Comparison of ENCODE assay signal across 9 cellular contexts in the genomic region with DNA sequence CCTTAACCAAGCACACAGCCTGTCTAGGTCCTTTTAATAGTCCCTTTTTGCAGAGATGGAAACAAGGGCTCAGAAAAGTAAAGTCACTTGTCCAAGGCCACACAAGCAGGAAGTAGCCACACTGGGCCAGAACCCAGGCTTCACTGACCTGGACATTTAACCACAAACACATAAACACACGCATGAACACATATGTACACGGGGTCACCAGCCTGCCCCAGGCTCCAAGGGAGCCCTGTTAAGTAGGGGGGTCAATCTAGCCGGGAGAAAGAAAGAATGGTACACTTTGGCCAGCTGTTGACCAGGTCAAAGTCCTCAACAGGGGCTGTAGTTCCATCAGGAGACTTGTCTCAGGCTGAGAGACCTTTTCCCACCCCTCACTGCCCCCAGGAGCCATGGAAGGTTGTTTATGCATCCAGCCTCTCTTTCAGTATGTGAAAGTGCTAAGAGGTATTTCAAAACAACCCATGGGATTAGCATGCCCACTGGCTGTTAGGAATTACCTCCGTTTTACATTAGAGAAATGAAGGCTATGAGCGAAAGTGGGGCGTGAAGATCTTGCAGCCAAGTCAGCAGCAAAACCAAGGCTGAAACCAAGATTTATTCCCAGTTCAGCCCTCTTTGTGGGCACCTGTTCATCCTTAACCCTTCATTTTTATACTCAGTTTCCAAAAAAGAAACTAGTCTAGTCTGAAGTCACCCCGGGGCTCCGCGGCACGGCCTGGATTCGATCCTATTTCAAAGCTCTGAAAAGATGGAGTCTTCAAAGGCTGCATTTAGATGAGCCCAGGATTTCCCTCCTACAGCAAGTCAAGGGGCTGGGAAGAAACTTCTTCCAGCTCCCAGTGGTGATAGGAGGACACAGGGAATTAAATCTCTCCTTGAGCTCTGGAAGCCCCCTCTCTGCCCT. TPM values are rescaled to one million over a fixed set of nuclear protein-coding genes. Genes with fewer than 3 reads are reported as not detected.
A peak's percentile ranks its signal among the peaks of the same experiment; 100 is the strongest.
DNase-seq lines count a peak whose midpoint lies in the region; FAIRE-seq and TF ChIP-seq lines count a peak whose summit lies in the region.
"Had no signal": no experiment of that assay in that cellular context is flagged by ENCODE, and none has a peak within 500 bp of the region (broad histone marks: within the 10 kb centered on the region; RNA-seq: fewer than 3 reads in every experiment).

No MANE protein-coding gene starts in this region.

- H3K79me1 ChIP-seq in H1 (ENCODE audit: low read depth, low read length) = peaks cover 24% of the 10 kb centered on the region

- DNase-seq in H1 (ENCODE audit: low read depth in 1 of 2, low spot score in 2 of 2) (no peak), posterior vena cava (ENCODE audit: low spot score) (peak; percentile 57), glomerular visceral epithelial cell (ENCODE audit: extremely low spot score) (no peak), foreskin melanocyte (no peak), T-helper 2 cell (no peak)
- DNase-seq: activated naive CD4-positive, alpha-beta T cell; NCI-H1436 had no signal

- H2BK15ac ChIP-seq in H1 (ENCODE audit: low read length) = peak overlapping the region; percentile 90

- peak overlapping the region; percentile 63; the same call in 1 of the 2 replicates for H2BK12ac ChIP-seq in H1 (ENCODE audit: low read depth, low read length)

- CTCF ChIA-PET in HEK293 (lab: Yijun Ruan, JAX) = interaction anchor here (1.1 to 2.5 kb wide), 3 partner anchors 19 to 433 kb away, joined by 5 to 14 read pairs (median 8); a partner anchor contains a TSS
- CTCF ChIA-PET in H1 (lab: Charles Lee; ENCODE audit: partially characterized antibody) = interaction anchor here (0.7 to 5.0 kb wide), 6 partner anchors 15 to 35 kb away, joined by 3 to 44 read pairs (median 4); a partner anchor contains a TSS

- peaks cover 0 to 2% of the 10 kb centered on the region in 2 experiments for H4K20me1 ChIP-seq in H1 (replicated peaks in 1 of 2; ENCODE audit: control insufficient read depth in 1 of 2, insufficient read depth in 2 of 2, low read length in 2 of 2)

- H2AK5ac ChIP-seq in H1 (ENCODE audit: low read depth, low read length) = peak overlapping the region; percentile 65; the same call in 1 of the 2 replicates

- no peak overlapping the region for H4K91ac ChIP-seq in H1 (replicated peaks; ENCODE audit: insufficient read length, low read length)

- TF ChIP-seq EP300 in H1 (IDR thresholded peaks at IDR 0.05; ENCODE audit: borderline replicate concordance in 1 of 2, low read depth in 2 of 2, low read length in 2 of 2) = no peak

- H3K23me2 ChIP-seq in H1 (ENCODE audit: low read depth, low read length) = no peaks in the 10 kb centered on the region

- peaks cover 21% of the 10 kb centered on the region for H3K4me1 ChIP-seq in HEK293 (ENCODE audit: control insufficient read depth, insufficient read depth, low read length)
- peaks cover 18 to 51% (median 34%) of the 10 kb centered on the region in 4 experiments for H3K4me1 ChIP-seq in H1 (replicated peaks in 1 of 4; ENCODE audit: control insufficient read depth in 3 of 4, insufficient read depth in 4 of 4, low read length in 3 of 4)

- peaks cover 0 to 74% of the 10 kb centered on the region in 2 experiments; a peak in 3 of 4 replicates for H3K79me2 ChIP-seq in H1 (ENCODE audit: control insufficient read depth in 1 of 2, insufficient read depth in 2 of 2, low read length in 2 of 2)

- peak overlapping the region; percentile 44 for H3K18ac ChIP-seq in H1 (ENCODE audit: extremely low read depth, low read length)

- peak overlapping the region; percentile 15 to 29; a peak in 2 of 4 replicates for H3K4me2 ChIP-seq in H1 (ENCODE audit: insufficient read depth in 1 of 2, low read depth in 2 of 2, low read length in 2 of 2)

- FAIRE-seq in H1 (lab: Jason Lieb, UNC) = no peak
- FAIRE-seq: D721Med had no signal

- H3K9ac ChIP-seq in H1 (replicated peaks in 1 of 4; ENCODE audit: extremely low read depth in 1 of 4, low read depth in 3 of 4, low read length in 3 of 4) = no peak overlapping the region

- peak overlapping the region; percentile 56; the same call in 1 of the 2 replicates for H2BK5ac ChIP-seq in H1 (ENCODE audit: low read depth, low read length)

- TF ChIP-seq CTCF in HEK293 (tag by site-specific recombination; IDR thresholded peaks at IDR 0.05) (no peak), H1 (IDR thresholded peaks at IDR 0.05; ENCODE audit: control extremely low read depth in 1 of 3, insufficient read depth in 1 of 3, low read depth in 1 of 3, low read length in 3 of 3) (no peak)

- TF ChIP-seq POLR2A in H1 (IDR thresholded peaks at IDR 0.05; ENCODE audit: control extremely low read depth in 1 of 2, low read depth in 2 of 2, low read length in 2 of 2) = no peak

- TF ChIP-seq RAD21 in H1 (IDR thresholded peaks at IDR 0.05 in 1 of 2, conservative IDR thresholded peaks at IDR 0.05 in 1 of 2; ENCODE audit: low read depth in 2 of 2, low read length in 2 of 2) = no peak

- no peak overlapping the region for H3K23ac ChIP-seq in H1 (ENCODE audit: insufficient read length)

- H2BK20ac ChIP-seq in H1 (ENCODE audit: low read length) = 0 out of 2 replicates have a peak overlapping the region, but pooled peaks have one; percentile 69

- H2AFZ ChIP-seq in H1 (ENCODE audit: low read length) = no peak overlapping the region

- H3K4me3 ChIP-seq in HEK293 (ENCODE audit: low read depth, low read length) (no peak overlapping the region), H1 (ENCODE audit: extremely low read depth in 1 of 4, insufficient read depth in 2 of 4, low read depth in 3 of 4, low read length in 4 of 4) (no peak overlapping the region)

- no peaks in the 10 kb centered on the region for H3K27me3 ChIP-seq in H1 (replicated peaks in 1 of 4; ENCODE audit: control insufficient read depth in 3 of 4, extremely low read depth in 1 of 4, insufficient read depth in 3 of 4, low read length in 3 of 4)

- H3K4ac ChIP-seq in H1 (replicated peaks; ENCODE audit: insufficient read length, low read depth, low read length) = no peak overlapping the region

- no peak overlapping the region for H3K14ac ChIP-seq in H1 (ENCODE audit: insufficient read length)

- peak overlapping the region; percentile 44 for H2BK120ac ChIP-seq in H1 (replicated peaks; ENCODE audit: low read depth, low read length)

- H4K5ac ChIP-seq in H1 (ENCODE audit: insufficient read length, low read depth, low read length) = no peak overlapping the region

- H3K36me3 ChIP-seq in HEK293 (ENCODE audit: control insufficient read depth in 2 of 2, insufficient read depth in 1 of 2, low read length in 2 of 2) = peaks cover 0 to 19% of the 10 kb centered on the region in 2 experiments; a peak in 2 of 3 replicates
- H3K36me3 ChIP-seq in H1 (ENCODE audit: control insufficient read depth in 2 of 4, insufficient read depth in 4 of 4, low read length in 3 of 4) = peaks cover 0 to 6% (median 0%) of the 10 kb centered on the region in 4 experiments; a peak in 3 of 8 replicates

- no peak overlapping the region for H3K56ac ChIP-seq in H1 (replicated peaks; ENCODE audit: insufficient read length, low read depth, low read length)

- H4K8ac ChIP-seq in H1 (ENCODE audit: extremely low read depth, insufficient read depth, low read length) = no peak overlapping the region

- intact Hi-C loops in posterior vena cava (cut with DNase I) = no loop called here

- POLR2A ChIA-PET in HEK293 (lab: Yijun Ruan, JAX) (interaction anchor here (0.6 to 4.1 kb wide), 3 partner anchors 9 to 98 kb away, joined by 3 to 19 read pairs (median 4); a partner anchor contains a TSS), H1 (lab: Charles Lee; ENCODE audit: partially characterized antibody) (interaction anchor here (0.8 to 8.1 kb wide), 9 partner anchors 10 to 78 kb away, joined by 3 to 60 read pairs (median 4); a partner anchor contains a TSS)

- WGBS in H1 (ENCODE audit: extremely low coverage in 1 of 2, insufficient coverage in 1 of 2, insufficient read length in 1 of 2, insufficient replicate concordance in 2 of 2, low coverage in 1 of 2, low lambda C conversion rate in 2 of 2, missing lambda C conversion rate in 1 of 2), 2 experiments = 77% methylated on average over 11 of the region's 11 CpGs; no CpG with 5 or more reads in 1 of the 2 experiments

- H3K9me3 ChIP-seq in HEK293 (ENCODE audit: control insufficient read depth, insufficient read depth, low read depth, low read length) (no peaks in the 10 kb centered on the region), H1 (ENCODE audit: insufficient read depth in 2 of 2, low read depth in 1 of 2, low read length in 1 of 2) (no peaks in the 10 kb centered on the region)

- H3K27ac ChIP-seq in HEK293 (ENCODE audit: extremely low read depth, low read depth, low read length) = no peak overlapping the region
- peak overlapping the region; percentile 30; the same call in 1 of the 2 replicates for H3K27ac ChIP-seq in H1 (ENCODE audit: low read depth, low read length)

RNA-seq across cellular contexts. Expression of a gene that starts 9.8 kb away (rescaled TPM):
- total RNA-seq in H1 (2021; fragmentation: NEBNext Ultra II Directional; extraction: Animal tissue kit (Norgen Biotek cat#: 25700)) = 59.2 and 60.2 TPM in 2 replicates
- polyA plus RNA-seq in H1 (2011; rRNA removed) = 29.9 and 34.6 TPM in 2 replicates
- 33.3 TPM for polyA plus RNA-seq in H1 (2011; cell fraction: cytosol; rRNA removed)
- 20.2 TPM for polyA plus RNA-seq in H1 (2011; cell fraction: nucleus; rRNA removed)
- 49.5 to 58.2 TPM (median 53.1 TPM) in 4 replicates for polyA plus RNA-seq in H1 (2012, experiment 1 of 2)
- polyA plus RNA-seq in H1 (2012, experiment 2 of 2) = 62.5 TPM
- 51.2 TPM for polyA plus RNA-seq in H1 (2013, experiment 1 of 2)
- 59.1 TPM for polyA plus RNA-seq in H1 (2013, experiment 2 of 2)
- 65.3 and 74.9 TPM in 2 replicates for polyA minus RNA-seq in H1 (2011; rRNA and poly(A)+ RNA removed)
- 45.6 TPM for polyA minus RNA-seq in H1 (2011; cell fraction: cytosol; rRNA and poly(A)+ RNA removed)
- polyA minus RNA-seq in H1 (2011; cell fraction: nucleus; rRNA and poly(A)+ RNA removed) = 17.7 TPM
- 100 to 1,000 TPM in 1 of 2 donors, 10 to 100 TPM in 1; 85.7 to 104 TPM for total RNA-seq in posterior vena cava

RNA-seq across cellular contexts. Expression of a gene that starts 24.6 kb away (rescaled TPM):
- 18.2 and 19.6 TPM in 2 replicates for total RNA-seq in H1 (2021; fragmentation: NEBNext Ultra II Directional; extraction: Animal tissue kit (Norgen Biotek cat#: 25700))
- 50.8 and 57.4 TPM in 2 replicates for polyA plus RNA-seq in H1 (2011; rRNA removed)
- polyA plus RNA-seq in H1 (2011; cell fraction: cytosol; rRNA removed) = 29.3 TPM
- polyA plus RNA-seq in H1 (2011; cell fraction: nucleus; rRNA removed) = 32.0 TPM
- 15.1 to 17.8 TPM (median 16.5 TPM) in 4 replicates for polyA plus RNA-seq in H1 (2012, experiment 1 of 2)
- polyA plus RNA-seq in H1 (2012, experiment 2 of 2) = 23.0 TPM
- 15.6 TPM for polyA plus RNA-seq in H1 (2013, experiment 1 of 2)
- polyA plus RNA-seq in H1 (2013, experiment 2 of 2) = 18.9 TPM
- polyA minus RNA-seq in H1 (2011; rRNA and poly(A)+ RNA removed) = 44.9 and 51.1 TPM in 2 replicates
- 15.0 TPM for polyA minus RNA-seq in H1 (2011; cell fraction: cytosol; rRNA and poly(A)+ RNA removed)
- 21.8 TPM for polyA minus RNA-seq in H1 (2011; cell fraction: nucleus; rRNA and poly(A)+ RNA removed)
- 10 to 100 TPM; 21.8 to 22.6 TPM for total RNA-seq in posterior vena cava

RNA-seq across cellular contexts. Expression of a gene that starts 30.3 kb away (rescaled TPM):
- 4.0 and 4.4 TPM in 2 replicates for total RNA-seq in H1 (2021; fragmentation: NEBNext Ultra II Directional; extraction: Animal tissue kit (Norgen Biotek cat#: 25700))
- polyA plus RNA-seq in H1 (2011; rRNA removed) = 2.1 and 3.6 TPM in 2 replicates
- 2.5 TPM for polyA plus RNA-seq in H1 (2011; cell fraction: cytosol; rRNA removed)
- polyA plus RNA-seq in H1 (2011; cell fraction: nucleus; rRNA removed) = 5.2 TPM
- 0.86 to 2.7 TPM (median 2.3 TPM) in 4 replicates for polyA plus RNA-seq in H1 (2012, experiment 1 of 2)
- 1.5 TPM for polyA plus RNA-seq in H1 (2012, experiment 2 of 2)
- 2.7 TPM for polyA plus RNA-seq in H1 (2013, experiment 1 of 2)
- polyA plus RNA-seq in H1 (2013, experiment 2 of 2) = 2.1 TPM
- 0.59 and 0.63 TPM in 2 replicates for polyA minus RNA-seq in H1 (2011; rRNA and poly(A)+ RNA removed)
- polyA minus RNA-seq in H1 (2011; cell fraction: cytosol; rRNA and poly(A)+ RNA removed) = 2.1 TPM
- 1.4 TPM for polyA minus RNA-seq in H1 (2011; cell fraction: nucleus; rRNA and poly(A)+ RNA removed)
- total RNA-seq in posterior vena cava = under 1 TPM; 0.29 to 0.56 TPM

RNA-seq across cellular contexts. Expression of a gene that starts 31.7 kb away (rescaled TPM):
- 0.67 and 0.73 TPM in 2 replicates for total RNA-seq in H1 (2021; fragmentation: NEBNext Ultra II Directional; extraction: Animal tissue kit (Norgen Biotek cat#: 25700))
- 1.3 and 1.5 TPM in 2 replicates for polyA plus RNA-seq in H1 (2011; rRNA removed)
- 1.0 TPM for polyA plus RNA-seq in H1 (2011; cell fraction: cytosol; rRNA removed)
- 1.8 TPM for polyA plus RNA-seq in H1 (2011; cell fraction: nucleus; rRNA removed)
- 0.22 to 0.98 TPM (median 0.68 TPM) in 4 replicates for polyA plus RNA-seq in H1 (2012, experiment 1 of 2)
- polyA plus RNA-seq in H1 (2012, experiment 2 of 2) = 0.47 TPM
- 0.79 TPM for polyA plus RNA-seq in H1 (2013, experiment 1 of 2)
- 0.72 TPM for polyA plus RNA-seq in H1 (2013, experiment 2 of 2)
- polyA minus RNA-seq in H1 (2011; rRNA and poly(A)+ RNA removed) = 0.15 and 0.32 TPM in 2 replicates
- not detected for polyA minus RNA-seq in H1 (2011; cell fraction: cytosol; rRNA and poly(A)+ RNA removed)
- polyA minus RNA-seq in H1 (2011; cell fraction: nucleus; rRNA and poly(A)+ RNA removed) = 0.70 TPM
- total RNA-seq in posterior vena cava = not detected

RNA-seq across cellular contexts. Expression of a gene that starts 39.7 kb away (rescaled TPM):
- total RNA-seq in H1 (2021; fragmentation: NEBNext Ultra II Directional; extraction: Animal tissue kit (Norgen Biotek cat#: 25700)) = not detected in 2 replicates
- polyA plus RNA-seq in H1 (2011; rRNA removed) = not detected in 2 replicates
- polyA plus RNA-seq in H1 (2011; cell fraction: cytosol; rRNA removed) = 0.03 TPM
- 1.6 TPM for polyA plus RNA-seq in H1 (2011; cell fraction: nucleus; rRNA removed)
- polyA plus RNA-seq in H1 (2012, experiment 1 of 2) = 0.42 to 0.67 TPM (median 0.60 TPM) in 4 replicates
- not detected for polyA plus RNA-seq in H1 (2012, experiment 2 of 2)
- polyA plus RNA-seq in H1 (2013, experiment 1 of 2) = not detected
- polyA plus RNA-seq in H1 (2013, experiment 2 of 2) = not detected
- polyA minus RNA-seq in H1 (2011; rRNA and poly(A)+ RNA removed) = 0.19 TPM in 1 of 2 replicates, not detected in the other
- polyA minus RNA-seq in H1 (2011; cell fraction: cytosol; rRNA and poly(A)+ RNA removed) = not detected
- 1.1 TPM for polyA minus RNA-seq in H1 (2011; cell fraction: nucleus; rRNA and poly(A)+ RNA removed)
- total RNA-seq in posterior vena cava = 1 to 10 TPM; 1.4 to 2.0 TPM
